Comparison of ENCODE assay signal across 1 cellular context in genomic region chr1:116377564-116378529, GRCh38.
TF ChIP-seq lines count a peak whose summit lies in the region.

No MANE protein-coding gene starts in this region.

TF ChIP-seq in K562, 482 proteins besides CTCF, POLR2A, EP300 and RAD21 (continued from another document and continues in another):
- no peak for TF ChIP-seq MBD1 (CRISPR knock-in tag; IDR thresholded peaks at IDR 0.05)
- TF ChIP-seq MCM2 (IDR thresholded peaks at IDR 0.05; ENCODE audit: low read depth): no peak
- TF ChIP-seq CBX5 (IDR thresholded peaks at IDR 0.05; ENCODE audit: borderline replicate concordance, low read depth): no peak
- no peak for TF ChIP-seq ZFP1 (CRISPR knock-in tag; IDR thresholded peaks at IDR 0.05)
- peak; percentile 35; the same call in 1 of the 2 replicates for TF ChIP-seq TFE3 (CRISPR knock-in tag; IDR thresholded peaks at IDR 0.05)
- TF ChIP-seq CREB3L1 (IDR thresholded peaks at IDR 0.05; ENCODE audit: borderline replicate concordance, low read depth): no peak
- no peak for TF ChIP-seq DLX4 (CRISPR knock-in tag; IDR thresholded peaks at IDR 0.05)
- TF ChIP-seq HNRNPL (IDR thresholded peaks at IDR 0.05; ENCODE audit: low read depth, low read length): no peak
- no peak for TF ChIP-seq RNF219 (CRISPR knock-in tag; IDR thresholded peaks at IDR 0.05)
- peak; percentile 79 for TF ChIP-seq HMBOX1 (IDR thresholded peaks at IDR 0.05)
- no peak for TF ChIP-seq ZNF324 (CRISPR knock-in tag; IDR thresholded peaks at IDR 0.05)
- TF ChIP-seq CEBPB (tag; IDR thresholded peaks at IDR 0.05): peak; percentile 77
- no peak for TF ChIP-seq TRIM28 (IDR thresholded peaks at IDR 0.05)
- TF ChIP-seq FOXP1 (CRISPR knock-in tag; IDR thresholded peaks at IDR 0.05): no peak
- TF ChIP-seq ZBTB5 (IDR thresholded peaks at IDR 0.05): no peak
- TF ChIP-seq ZNF511 (CRISPR knock-in tag; IDR thresholded peaks at IDR 0.05): no peak
- no peak for TF ChIP-seq PBX2 (CRISPR knock-in tag; IDR thresholded peaks at IDR 0.05; ENCODE audit: low read depth)
- no peak for TF ChIP-seq PBX2 (tag; conservative IDR thresholded peaks at IDR 0.05; ENCODE audit: low read depth)
- TF ChIP-seq GMEB1 (CRISPR knock-in tag; IDR thresholded peaks at IDR 0.05): no peak
- no peak for TF ChIP-seq PURB (CRISPR knock-in tag; IDR thresholded peaks at IDR 0.05; ENCODE audit: low read depth)
- TF ChIP-seq IRF2 (CRISPR knock-in tag; IDR thresholded peaks at IDR 0.05): no peak
- no peak for TF ChIP-seq TCF7 (IDR thresholded peaks at IDR 0.05; ENCODE audit: borderline replicate concordance)
- 0 out of 4 replicates have a peak, but pooled peaks have one; percentile 10 to 14 for TF ChIP-seq HDAC1 (IDR thresholded peaks at IDR 0.05)
- TF ChIP-seq ZNF830 (CRISPR knock-in tag; IDR thresholded peaks at IDR 0.05): no peak
- no peak for TF ChIP-seq CCNT2 (IDR thresholded peaks at IDR 0.05; ENCODE audit: borderline replicate concordance, extremely low read depth, insufficient read length, low read depth, low read length)
- TF ChIP-seq MAFK (IDR thresholded peaks at IDR 0.05; ENCODE audit: low read length): no peak
- 0 out of 2 replicates have a peak, but pooled peaks have one; percentile 22 for TF ChIP-seq CXXC5 (CRISPR knock-in tag; IDR thresholded peaks at IDR 0.05)
- no peak for TF ChIP-seq TFAP4 (CRISPR knock-in tag; IDR thresholded peaks at IDR 0.05; ENCODE audit: borderline replicate concordance)
- TF ChIP-seq GABPA (tag; conservative IDR thresholded peaks at IDR 0.05; ENCODE audit: low read depth): no peak; the same call in none of the 2 replicates
- TF ChIP-seq POU5F1 (IDR thresholded peaks at IDR 0.05; ENCODE audit: borderline replicate concordance, low read depth, low read length, partially characterized antibody): no peak
- TF ChIP-seq ETV5 (CRISPR knock-in tag; IDR thresholded peaks at IDR 0.05; ENCODE audit: low read depth): no peak
- no peak for TF ChIP-seq HMG20A (CRISPR knock-in tag; conservative IDR thresholded peaks at IDR 0.05)
- TF ChIP-seq USF2 (CRISPR knock-in tag; IDR thresholded peaks at IDR 0.05): no peak
- no peak for TF ChIP-seq E4F1 (CRISPR knock-in tag; IDR thresholded peaks at IDR 0.05; ENCODE audit: borderline replicate concordance)
- TF ChIP-seq C11orf30 (IDR thresholded peaks at IDR 0.05; ENCODE audit: low read depth): no peak
- TF ChIP-seq HNRNPUL1 (IDR thresholded peaks at IDR 0.05; ENCODE audit: low read length): no peak
- TF ChIP-seq JUND (IDR thresholded peaks at IDR 0.05; ENCODE audit: borderline replicate concordance, low read depth, low read length): peak; percentile 86
- TF ChIP-seq JUND (tag; IDR thresholded peaks at IDR 0.05; ENCODE audit: borderline replicate concordance, low read depth, low read length): peak; percentile 82; the same call in 2 of the 3 replicates
- TF ChIP-seq ZNF121 (CRISPR knock-in tag; conservative IDR thresholded peaks at IDR 0.05): no peak
